In genomic region chr10:124043310-124044142, GRCh38 we compare ENCODE assay signal across 1 cellular context.
TF ChIP-seq lines count a peak whose summit lies in the region.

No MANE protein-coding gene starts in this region.

TF ChIP-seq in HepG2, 621 proteins besides CTCF, POLR2A, EP300 and RAD21 (continued from another document and continues in another):
- TF ChIP-seq ZGPAT (CRISPR knock-in tag; IDR thresholded peaks at IDR 0.05): peak; percentile 94
- TF ChIP-seq MLX (CRISPR knock-in tag; IDR thresholded peaks at IDR 0.05): peak; percentile 91
- TF ChIP-seq LCORL (IDR thresholded peaks at IDR 0.05): no peak
- TF ChIP-seq LCORL (CRISPR knock-in tag; IDR thresholded peaks at IDR 0.05): peak; percentile 87
- TF ChIP-seq SPEN (CRISPR knock-in tag; IDR thresholded peaks at IDR 0.05; ENCODE audit: low read depth): no peak
- TF ChIP-seq POLR2AphosphoS2 (IDR thresholded peaks at IDR 0.05; ENCODE audit: low read depth, low read length): no peak
- TF ChIP-seq RBM22 (optimal IDR thresholded peaks at IDR 0.05; ENCODE audit: low read length): no peak
- TF ChIP-seq SNAI1 (CRISPR knock-in tag; IDR thresholded peaks at IDR 0.05; ENCODE audit: borderline replicate concordance): 0 out of 2 replicates have a peak, but pooled peaks have one; percentile 68
- TF ChIP-seq ZFP36L1 (CRISPR knock-in tag; IDR thresholded peaks at IDR 0.05): peak; percentile 95; the same call in 1 of the 2 replicates
- TF ChIP-seq ZNF776 (CRISPR knock-in tag; IDR thresholded peaks at IDR 0.05): 0 out of 2 replicates have a peak, but pooled peaks have one; percentile 22
- TF ChIP-seq NFYB (CRISPR knock-in tag; IDR thresholded peaks at IDR 0.05): no peak
- peak; percentile 75; the same call in 1 of the 2 replicates for TF ChIP-seq THRA (CRISPR knock-in tag; IDR thresholded peaks at IDR 0.05; ENCODE audit: borderline replicate concordance)
- TF ChIP-seq ZNF670 (CRISPR knock-in tag; IDR thresholded peaks at IDR 0.05; ENCODE audit: borderline replicate concordance): no peak
- TF ChIP-seq PHF8 (CRISPR knock-in tag; IDR thresholded peaks at IDR 0.05): peak; percentile 32; the same call in 1 of the 2 replicates
- TF ChIP-seq DR1 (CRISPR knock-in tag; IDR thresholded peaks at IDR 0.05): no peak
- peak; percentile 87 for TF ChIP-seq GATAD2A (CRISPR knock-in tag; IDR thresholded peaks at IDR 0.05)
- TF ChIP-seq ATF3 (CRISPR knock-in tag; IDR thresholded peaks at IDR 0.05): no peak
- TF ChIP-seq SAFB2 (CRISPR knock-in tag; IDR thresholded peaks at IDR 0.05; ENCODE audit: borderline replicate concordance, low read depth): peak; percentile 59; the same call in 1 of the 2 replicates
- no peak for TF ChIP-seq ZFP36 (IDR thresholded peaks at IDR 0.05; ENCODE audit: borderline replicate concordance, low read depth, low read length, partially characterized antibody)
- peak; percentile 72; the same call in 1 of the 2 replicates for TF ChIP-seq ZNF746 (CRISPR knock-in tag; IDR thresholded peaks at IDR 0.05)
- TF ChIP-seq CHCHD3 (CRISPR knock-in tag; IDR thresholded peaks at IDR 0.05): 0 out of 2 replicates have a peak, but pooled peaks have one; percentile 22
- TF ChIP-seq ISX (CRISPR knock-in tag; conservative IDR thresholded peaks at IDR 0.05): no peak
- peak; percentile 81 for TF ChIP-seq MYC (CRISPR knock-in tag; IDR thresholded peaks at IDR 0.05; ENCODE audit: borderline replicate concordance)
- TF ChIP-seq MAFF (IDR thresholded peaks at IDR 0.05; ENCODE audit: low read depth, low read length): no peak
- TF ChIP-seq ZNF850 (CRISPR knock-in tag; conservative IDR thresholded peaks at IDR 0.05): no peak
- no peak for TF ChIP-seq PRDM15 (CRISPR knock-in tag; IDR thresholded peaks at IDR 0.05)
- TF ChIP-seq THYN1 (CRISPR knock-in tag; IDR thresholded peaks at IDR 0.05; ENCODE audit: borderline replicate concordance, low read depth): no peak
- TF ChIP-seq KLF11 (CRISPR knock-in tag; IDR thresholded peaks at IDR 0.05): no peak
- TF ChIP-seq ZNF496 (CRISPR knock-in tag; IDR thresholded peaks at IDR 0.05; ENCODE audit: insufficient replicate concordance): no peak
- TF ChIP-seq ZNF234 (CRISPR knock-in tag; conservative IDR thresholded peaks at IDR 0.05): no peak
- peak; percentile 92 for TF ChIP-seq TFE3 (CRISPR knock-in tag; IDR thresholded peaks at IDR 0.05)
- TF ChIP-seq MXD4 (CRISPR knock-in tag; IDR thresholded peaks at IDR 0.05): peak; percentile 44; the same call in 1 of the 2 replicates
- no peak; the same call in 1 of the 2 replicates for TF ChIP-seq ZNF460 (CRISPR knock-in tag; IDR thresholded peaks at IDR 0.05; ENCODE audit: borderline replicate concordance)
- TF ChIP-seq MEIS1 (CRISPR knock-in tag; IDR thresholded peaks at IDR 0.05; ENCODE audit: borderline replicate concordance): peak; percentile 87; the same call in 1 of the 2 replicates
- no peak for TF ChIP-seq ZNF367 (CRISPR knock-in tag; IDR thresholded peaks at IDR 0.05; ENCODE audit: borderline replicate concordance)
- peak; percentile 96 for TF ChIP-seq ZNF691 (CRISPR knock-in tag; IDR thresholded peaks at IDR 0.05; ENCODE audit: borderline replicate concordance, low read depth)
- TF ChIP-seq MIER2 (CRISPR knock-in tag; IDR thresholded peaks at IDR 0.05): peak; percentile 30; the same call in 1 of the 2 replicates
- TF ChIP-seq ZNF674 (CRISPR knock-in tag; IDR thresholded peaks at IDR 0.05; ENCODE audit: low read depth): no peak
- peak; percentile 58; the same call in 1 of the 2 replicates for TF ChIP-seq GZF1 (CRISPR knock-in tag; IDR thresholded peaks at IDR 0.05)
- peak; percentile 87 for TF ChIP-seq FOXA3 (CRISPR knock-in tag; IDR thresholded peaks at IDR 0.05)
- TF ChIP-seq TBX2 (CRISPR knock-in tag; IDR thresholded peaks at IDR 0.05; ENCODE audit: borderline replicate concordance): peak; percentile 97
- TF ChIP-seq ZBTB3 (CRISPR knock-in tag; IDR thresholded peaks at IDR 0.05; ENCODE audit: borderline replicate concordance, low read depth): 0 out of 2 replicates have a peak, but pooled peaks have one; percentile 81
- no peak for TF ChIP-seq ZEB1 (IDR thresholded peaks at IDR 0.05; ENCODE audit: insufficient replicate concordance, low read depth)
- peak; percentile 91 for TF ChIP-seq SOX5 (CRISPR knock-in tag; IDR thresholded peaks at IDR 0.05; ENCODE audit: borderline replicate concordance)
- no peak for TF ChIP-seq ZNF414 (CRISPR knock-in tag; IDR thresholded peaks at IDR 0.05)
- no peak for TF ChIP-seq KIAA2018 (CRISPR knock-in tag; IDR thresholded peaks at IDR 0.05; ENCODE audit: borderline replicate concordance)
- peak; percentile 87 for TF ChIP-seq NFIC (IDR thresholded peaks at IDR 0.05; ENCODE audit: low read length)
- TF ChIP-seq MEF2D (CRISPR knock-in tag; IDR thresholded peaks at IDR 0.05): peak; percentile 92
